ENCODE assay signal across 8 cellular contexts in genomic region chr12:113358381-113359132, GRCh38. TPM values are rescaled to one million over a fixed set of nuclear protein-coding genes. Genes with fewer than 3 reads are reported as not detected.
DNase-seq lines count a peak whose midpoint lies in the region; ATAC-seq, FAIRE-seq and TF ChIP-seq lines count a peak whose summit lies in the region.

PLBD2 (plus strand) TSS chr12:113358587; CDS start chr12:113358601, 14 bp downstream.

- H3K27ac Mint-ChIP-seq in central memory CD8-positive, alpha-beta T cell (ENCODE audit: low read depth) = peak within 1 kb of the TSS; percentile 82

- H3K36me3 Mint-ChIP-seq in central memory CD8-positive, alpha-beta T cell (ENCODE audit: insufficient read depth) = peaks cover 6% of the 10 kb centered on the region

- H3K4me1 Mint-ChIP-seq in central memory CD8-positive, alpha-beta T cell = peaks cover 14% of the 10 kb centered on the region

- dilution Hi-C loops in keratinocyte (cut with MboI; ENCODE audit: extremely low pct_ligation_motif_present, low sequenced_read_pairs) = no loop called here

- peak within 1 kb of the TSS; percentile 90 for H3K4me3 Mint-ChIP-seq in central memory CD8-positive, alpha-beta T cell

- no peaks in the 10 kb centered on the region for H3K9me3 ChIP-seq in keratinocyte (ENCODE audit: control insufficient read depth, low read depth, low read length)

- H3K79me2 ChIP-seq in keratinocyte (ENCODE audit: control insufficient read depth, insufficient read depth, low read length) = peaks cover 11% of the 10 kb centered on the region

- DNase-seq in AG09309 (ENCODE audit: low read depth) (peak; percentile 55), NCI-H345 treated with DMSO at 0.1 percent for 48 hours (lab: John Stamatoyannopoulos, UW; ENCODE audit: unreplicated experiment) (peak; percentile 73), keratinocyte (ENCODE audit: low read depth, low spot score) (peak; percentile 70)
- peak; percentile 86 to 92 for DNase-seq in central memory CD8-positive, alpha-beta T cell (ENCODE audit: low spot score in 2 of 2)
- DNase-seq in stimulated activated CD4-positive, alpha-beta T cell treated with anti-CD3 and anti-CD28 coated beads, Interleukin-12 subunit alpha, Interleukin-12 subunit beta, amount 100 ng/mL, for 48 hours (ENCODE audit: low read depth in 2 of 3, low spot score in 1 of 3) = peak; percentile 90 to 94 (median 92)

- H3K9ac ChIP-seq in keratinocyte (ENCODE audit: control insufficient read depth, extremely low read depth, insufficient read depth, low read length) = peak within 1 kb of the TSS; percentile 72

- no peaks in the 10 kb centered on the region for H3K9me3 Mint-ChIP-seq in central memory CD8-positive, alpha-beta T cell

- no peaks in the 10 kb centered on the region for H3K27me3 Mint-ChIP-seq in central memory CD8-positive, alpha-beta T cell

- no peak for FAIRE-seq in keratinocyte (lab: Jason Lieb, UNC)

- peaks cover 8% of the 10 kb centered on the region for H3K4me1 ChIP-seq in keratinocyte (ENCODE audit: control insufficient read depth, extremely low read depth, insufficient read depth, low read length)

- in situ Hi-C loops in GM18951 (cut with MboI; ENCODE audit: low sequenced_read_pairs, unreplicated experiment) = no loop called here

- peak within 1 kb of the TSS; percentile 43 for H3K27ac ChIP-seq in keratinocyte (ENCODE audit: control insufficient read depth, insufficient read depth, low read length)

- TF ChIP-seq POLR2A in GM18951 (IDR thresholded peaks at IDR 0.05; ENCODE audit: extremely low read depth, insufficient read depth, insufficient read length) = peak; percentile 70

- no peaks in the 10 kb centered on the region for H4K20me1 ChIP-seq in keratinocyte (ENCODE audit: control insufficient read depth, extremely low read depth, insufficient read depth, low read length)

- H3K9me1 ChIP-seq in keratinocyte (ENCODE audit: control insufficient read depth, extremely low read depth, insufficient read depth, low read length) = no peaks in the 10 kb centered on the region

- peak within 1 kb of the TSS; percentile 88 for H2AFZ ChIP-seq in keratinocyte (ENCODE audit: control insufficient read depth, low read length)

- H3K4me3 ChIP-seq in AG09309 (ENCODE audit: control insufficient read depth, low read depth, low read length) = peak within 1 kb of the TSS; percentile 99
- peak within 1 kb of the TSS; percentile 71 to 95 (median 74) for H3K4me3 ChIP-seq in keratinocyte (ENCODE audit: control insufficient read depth in 2 of 3, extremely low read depth in 1 of 3, insufficient read depth in 2 of 3, low read depth in 1 of 3, low read length in 3 of 3)

- no peaks in the 10 kb centered on the region for H3K27me3 ChIP-seq in keratinocyte (ENCODE audit: control insufficient read depth, extremely low read depth, insufficient read depth, low read length)

- TF ChIP-seq CTCF in AG09309 (IDR thresholded peaks at IDR 0.05; ENCODE audit: control insufficient read depth, insufficient read depth, low read depth, low read length, missing control alignments) (no peak), keratinocyte (optimal IDR thresholded peaks at IDR 0.05 in 1 of 3, IDR thresholded peaks at IDR 0.05 in 1 of 3, conservative IDR thresholded peaks at IDR 0.05 in 1 of 3; ENCODE audit: extremely low read depth in 1 of 3, insufficient read depth in 2 of 3, low read length in 3 of 3) (peak in 1 of 3 experiments; percentile 19)

- ATAC-seq in HG03175 (IDR thresholded peaks at IDR 0.05; ENCODE audit: unreplicated experiment) = peak; percentile 85
- peak; percentile 95 for ATAC-seq in activated CD4-positive, CD25-positive, alpha-beta regulatory T cell treated with anti-CD3 and anti-CD28 coated beads, Interleukin-2, amount 50 U/mL, for 24 hours
- ATAC-seq in central memory CD8-positive, alpha-beta T cell (replicated peaks; ENCODE audit: extremely low read depth, poor library complexity, severe bottlenecking) = peak; percentile 94

- peak within 1 kb of the TSS; percentile 94 for H3K4me2 ChIP-seq in keratinocyte (ENCODE audit: control insufficient read depth, extremely low read depth, insufficient read depth, low read depth, low read length)

- no peaks in the 10 kb centered on the region for H3K36me3 ChIP-seq in keratinocyte (ENCODE audit: control insufficient read depth in 2 of 2, extremely low read depth in 1 of 2, insufficient read depth in 2 of 2, low read length in 2 of 2)

RNA-seq across cellular contexts. Expression of gene PLBD2, which starts in this region (rescaled TPM):
- 6.4 to 12.9 TPM (median 10.8 TPM) in 3 replicates for polyA plus RNA-seq in keratinocyte
- polyA plus RNA-seq in keratinocyte (2011; ENCODE audit: low read depth) = 4.9 TPM
- polyA plus RNA-seq in keratinocyte (2011; cell fraction: cytosol; rRNA removed) = 8.4 and 14.5 TPM in 2 replicates
- 52.6 and 56.5 TPM in 2 replicates for polyA plus RNA-seq in keratinocyte (2011; cell fraction: nucleus; rRNA removed)
- polyA plus RNA-seq in keratinocyte (2012; ENCODE audit: low replicate concordance) = 14.5 and 32.7 TPM in 2 replicates
- 19.2 to 64.9 TPM (median 19.6 TPM) in 3 replicates for polyA minus RNA-seq in keratinocyte
- polyA minus RNA-seq in keratinocyte (2011; cell fraction: cytosol; rRNA and poly(A)+ RNA removed) = 34.5 TPM
- 60.8 and 67.2 TPM in 2 replicates for polyA minus RNA-seq in keratinocyte (2011; cell fraction: nucleus; rRNA and poly(A)+ RNA removed)

Comparison
In these comparisons a context has a peak if more than half of its experiments do, and no peak if none do; other contexts are left out.
1. Peak in every context shown above with its lines: DNase-seq, ATAC-seq, H3K4me3 ChIP-seq and H3K27ac ChIP-seq.